Comparison of ENCODE assay signal across 24 cellular contexts in genomic region chr6:1013656-1014430, GRCh38.
DNase-seq lines count a peak whose midpoint lies in the region; ATAC-seq, FAIRE-seq and TF ChIP-seq lines count a peak whose summit lies in the region.
"Had no signal": no experiment of that assay in that cellular context is flagged by ENCODE, and none has a peak within 500 bp of the region (broad histone marks: within the 10 kb centered on the region; RNA-seq: fewer than 3 reads in every experiment).

No MANE protein-coding gene starts in this region.

- no peak overlapping the region for H3K4me3 ChIP-seq in BLaER1
- H3K4me3 ChIP-seq: PC-9 had no signal

- no peak overlapping the region for H3K9ac ChIP-seq in BLaER1

- H3K27ac ChIP-seq in BLaER1, result no peak overlapping the region
- H3K27ac ChIP-seq: PC-9 had no signal

- H3K4me2 ChIP-seq in BLaER1, result peak overlapping the region; percentile 12
- H3K4me2 ChIP-seq: PC-9 had no signal

- no peak for FAIRE-seq in GM12891 (lab: Jason Lieb, UNC)
- FAIRE-seq: GM18507, H1 had no signal

- peaks cover 15% of the 10 kb centered on the region for H3K4me1 ChIP-seq in BLaER1
- H3K4me1 ChIP-seq: BE2C had no signal

- DNase-seq in GM12891 (ENCODE audit: insufficient read length, low spot score), result no peak
- peak; percentile 73 for DNase-seq in RPMI8226
- DNase-seq in islet precursor cell, result peak; percentile 18
- no peak for DNase-seq in NAMALWA (ENCODE audit: low spot score)
- DNase-seq in activated naive CD4-positive, alpha-beta T cell treated with anti-CD3 and anti-CD28 coated beads, Interleukin-2, amount 50 U/mL, for 16 hours, result no peak
- DNase-seq: 8988T; ACHN; BE2C; CD4-positive, CD25-positive, alpha-beta regulatory T cell; DMS153; DND-41; HCEC 1CT; NCI-H2029; NCI-H446; NCI-H524 treated with DMSO at 0.1 percent for 48 hours; NCI-H774; PC-9; SHP77; T-cell had no signal

- no peaks in the 10 kb centered on the region for H3K27me3 ChIP-seq in BLaER1

- H4K20me1 ChIP-seq in BLaER1, result no peaks in the 10 kb centered on the region

- no peaks in the 10 kb centered on the region for H3K36me3 ChIP-seq in BLaER1
- H3K36me3 ChIP-seq: BE2C had no signal

- peak; percentile 82 for TF ChIP-seq POLR2A in GM12891 (IDR thresholded peaks at IDR 0.05; ENCODE audit: low read depth, low read length)

- H3K9me3 ChIP-seq in BLaER1, result peaks cover 17% of the 10 kb centered on the region
- H3K9me3 ChIP-seq: BE2C had no signal

- ATAC-seq in GM21786 (IDR thresholded peaks at IDR 0.05; ENCODE audit: unreplicated experiment) (no peak), HG03432 (IDR thresholded peaks at IDR 0.05; ENCODE audit: unreplicated experiment) (no peak)
- ATAC-seq: T-cell had no signal

TF ChIP-seq in GM12891, 5 proteins besides CTCF, POLR2A, EP300 and RAD21:
- TF ChIP-seq POLR2AphosphoS5 (IDR thresholded peaks at IDR 0.05; ENCODE audit: low read depth, low read length), result peak; percentile 79
- peak; percentile 62 for TF ChIP-seq SPI1 (IDR thresholded peaks at IDR 0.05; ENCODE audit: low read depth, low read length)
- TF ChIP-seq TAF1 (IDR thresholded peaks at IDR 0.05; ENCODE audit: low read depth, low read length), result no peak

Comparison
In these comparisons a context has a peak if more than half of its experiments do, and no peak if none do; other contexts are left out.
1. DNase-seq: peak in RPMI8226 (single experiment) and islet precursor cell (single experiment); none in GM12891 (single experiment), NAMALWA (single experiment) and activated naive CD4-positive, alpha-beta T cell treated with anti-CD3 and anti-CD28 coated beads, Interleukin-2, amount 50 U/mL, for 16 hours (single experiment).